Comparison of ENCODE assay signal across 2 cellular contexts in genomic region chr1:18211764-18212163, GRCh38.
TF ChIP-seq lines count a peak whose summit lies in the region.

No MANE protein-coding gene starts in this region.

TF ChIP-seq in GM23338, 12 proteins besides CTCF, POLR2A, EP300 and RAD21:
- TF ChIP-seq EZH2phosphoT487 (IDR thresholded peaks at IDR 0.05; ENCODE audit: unreplicated experiment) (no peak), JUNB (IDR thresholded peaks at IDR 0.05; ENCODE audit: unreplicated experiment) (no peak), EZH2 (IDR thresholded peaks at IDR 0.05; ENCODE audit: low read depth, unreplicated experiment) (no peak), CREB1 (CRISPR knock-in tag; IDR thresholded peaks at IDR 0.05; ENCODE audit: low read depth) (no peak), REST (IDR thresholded peaks at IDR 0.05; ENCODE audit: unreplicated experiment) (no peak), ZNF462 (CRISPR knock-in tag; IDR thresholded peaks at IDR 0.05) (no peak), STAT1 (IDR thresholded peaks at IDR 0.05; ENCODE audit: unreplicated experiment) (no peak), NANOG (IDR thresholded peaks at IDR 0.05; ENCODE audit: borderline replicate concordance) (no peak), ZNF114 (CRISPR knock-in tag; IDR thresholded peaks at IDR 0.05) (no peak), ZNF331 (CRISPR knock-in tag; IDR thresholded peaks at IDR 0.05; ENCODE audit: low read depth) (no peak), ETS1 (IDR thresholded peaks at IDR 0.05) (no peak), POLR2AphosphoS5 (IDR thresholded peaks at IDR 0.05; ENCODE audit: low read depth) (no peak)

TF ChIP-seq in H1, 55 proteins besides CTCF, POLR2A, EP300 and RAD21:
- TF ChIP-seq KDM4A (IDR thresholded peaks at IDR 0.05; ENCODE audit: low read depth, low read length, severe bottlenecking) (no peak), JUN (IDR thresholded peaks at IDR 0.05; ENCODE audit: low read depth, low read length) (no peak), RXRA (IDR thresholded peaks at IDR 0.05; ENCODE audit: insufficient read depth, low read depth, low read length) (no peak), CHD1 (IDR thresholded peaks at IDR 0.05; ENCODE audit: low read depth, low read length) (no peak), YY1 (IDR thresholded peaks at IDR 0.05; ENCODE audit: low read depth, low read length) (no peak), SP4 (IDR thresholded peaks at IDR 0.05; ENCODE audit: low read length) (no peak), ATF2 (IDR thresholded peaks at IDR 0.05; ENCODE audit: low read length) (no peak)
